Comparison of ENCODE assay signal across 7 cellular contexts in the genomic region with DNA sequence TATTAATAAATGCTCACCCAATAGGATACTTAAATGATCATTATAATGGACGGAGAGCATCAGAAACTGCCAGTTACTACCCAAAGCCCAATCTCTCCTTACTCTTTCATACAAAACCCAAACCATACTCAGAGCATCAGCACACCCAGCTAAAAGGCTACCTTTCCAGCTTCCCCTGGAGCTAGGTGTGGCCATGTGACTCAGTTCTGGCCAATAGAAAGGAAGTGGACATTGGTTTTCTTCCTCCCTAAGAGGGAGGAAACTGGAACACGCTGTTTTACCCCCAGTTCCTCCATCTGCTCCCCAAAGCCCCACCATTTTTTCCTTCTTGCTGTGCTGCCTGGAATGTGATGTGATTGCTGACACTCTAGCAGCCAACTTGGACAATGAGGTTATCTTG.
"Had no signal": no experiment of that assay in that cellular context is flagged by ENCODE, and none has a peak within 500 bp of the region (broad histone marks: within the 10 kb centered on the region; RNA-seq: fewer than 3 reads in every experiment).

No MANE protein-coding gene starts in this region.

- DNase-seq: IMR-90, KBM-7, KG1 had no signal

- FAIRE-seq: HepG2, HTR-8/SVneo had no signal

- ATAC-seq: HepG2 had no signal

- H3K9ac ChIP-seq: KMS-11 had no signal

- H3K27ac ChIP-seq: HL-60, KMS-11 had no signal

- H3K4me2 ChIP-seq: KMS-11 had no signal
